ENCODE assay signal across 11 cellular contexts in genomic region chr10:77849039-77849664, GRCh38.
DNase-seq lines count a peak whose midpoint lies in the region; ATAC-seq and TF ChIP-seq lines count a peak whose summit lies in the region.
"Had no signal": no experiment of that assay in that cellular context is flagged by ENCODE, and none has a peak within 500 bp of the region (broad histone marks: within the 10 kb centered on the region; RNA-seq: fewer than 3 reads in every experiment).

No MANE protein-coding gene starts in this region.

- H3K4me2 ChIP-seq in neuronal stem cell (ENCODE audit: insufficient read depth, low read length, poor library complexity, severe bottlenecking): no peak overlapping the region

- H2BK120ac ChIP-seq in neuronal stem cell (ENCODE audit: low read depth, low read length): no peak overlapping the region

- peak overlapping the region; percentile 57 for H3K18ac ChIP-seq in neuronal stem cell (ENCODE audit: low read length)

- H3K27me3 ChIP-seq in neuronal stem cell (ENCODE audit: control insufficient read depth in 3 of 3, insufficient read depth in 3 of 3, low read depth in 1 of 3, low read length in 3 of 3): peaks cover 0 to 2% (median 0%) of the 10 kb centered on the region in 3 experiments
- H3K27me3 ChIP-seq: esophagus squamous epithelium, neutrophil had no signal

- in situ Hi-C loops in SK-MEL-5 (cut with HindIII; ENCODE audit: low pct_unique_long_range_greater_than_20kb, low sequenced_read_pairs): no loop called here

- no peak overlapping the region for H3K9ac ChIP-seq in neuronal stem cell (ENCODE audit: low read depth, low read length, poor library complexity)

- H3K4me3 ChIP-seq in neuronal stem cell (ENCODE audit: low read length in 2 of 2): no peak overlapping the region
- H3K4me3 ChIP-seq: esophagus squamous epithelium had no signal

- no peak overlapping the region for H4K91ac ChIP-seq in neuronal stem cell (ENCODE audit: low read depth, low read length, poor library complexity)

- H2AK5ac ChIP-seq in neuronal stem cell (ENCODE audit: low read depth, low read length): no peak overlapping the region

- H3K27ac ChIP-seq in neuronal stem cell (replicated peaks; ENCODE audit: low read length): no peak overlapping the region
- H3K27ac ChIP-seq: neutrophil had no signal

- no peak overlapping the region for H2BK12ac ChIP-seq in neuronal stem cell (ENCODE audit: low read length)

- H3K4me1 ChIP-seq in neuronal stem cell (ENCODE audit: control insufficient read depth in 2 of 2, insufficient read depth in 1 of 2, low read depth in 1 of 2, low read length in 2 of 2): peaks cover 15 to 19% of the 10 kb centered on the region in 2 donors

- H3K23ac ChIP-seq in neuronal stem cell (ENCODE audit: low read depth, low read length, poor library complexity): no peak overlapping the region

- no peak overlapping the region for H3K4ac ChIP-seq in neuronal stem cell (ENCODE audit: low read length)

- peaks cover 12 to 53% of the 10 kb centered on the region in 2 donors for H3K36me3 ChIP-seq in neuronal stem cell (replicated peaks in 1 of 2; ENCODE audit: control insufficient read depth in 2 of 2, insufficient read depth in 2 of 2, low read length in 2 of 2)
- H3K36me3 ChIP-seq: neutrophil had no signal

- H2BK5ac ChIP-seq in neuronal stem cell (ENCODE audit: low read length): no peak overlapping the region

- WGBS in neuronal stem cell (ENCODE audit: extremely low coverage in 2 of 2, insufficient read length in 2 of 2, insufficient replicate concordance in 1 of 2), 2 donors: no CpG with 5 or more reads among the region's 12 CpGs

- no peak overlapping the region for H2BK15ac ChIP-seq in neuronal stem cell (ENCODE audit: low read length)

- ATAC-seq in HG02642 (IDR thresholded peaks at IDR 0.05; ENCODE audit: poor library complexity, unreplicated experiment) (peak; percentile 39), GM21576 (IDR thresholded peaks at IDR 0.05; ENCODE audit: unreplicated experiment) (no peak)

- H3K14ac ChIP-seq in neuronal stem cell (ENCODE audit: low read length): no peak overlapping the region

- no peak overlapping the region for H4K8ac ChIP-seq in neuronal stem cell (ENCODE audit: low read depth, low read length)

- no peaks in the 10 kb centered on the region for H3K9me3 ChIP-seq in neuronal stem cell (replicated peaks in 1 of 2; ENCODE audit: control insufficient read depth in 2 of 2, insufficient read depth in 1 of 2, low read depth in 1 of 2, low read length in 2 of 2)
- H3K9me3 ChIP-seq: esophagus squamous epithelium, neutrophil had no signal

- peak; percentile 38 for DNase-seq in GM10266 (ENCODE audit: extremely low spot score)
- DNase-seq in SK-MEL-5 (ENCODE audit: low read depth, low spot score): peak; percentile 43
- peak; percentile 69 for DNase-seq in neuronal stem cell (ENCODE audit: low spot score)
- DNase-seq in superior temporal gyrus (ENCODE audit: extremely low spot score): no peak
- no peak for DNase-seq in occipital lobe (lab: John Stamatoyannopoulos, UW)
- DNase-seq in stimulated activated CD4-positive, alpha-beta T cell treated with anti-CD3 and anti-CD28 coated beads, Interleukin-2, amount 100 ng/mL, for 48 hours: no peak
- DNase-seq: esophagus squamous epithelium, T-helper 9 cell had no signal

- peaks cover 3% of the 10 kb centered on the region for H3K79me1 ChIP-seq in neuronal stem cell (ENCODE audit: low read depth, low read length)

- H2AFZ ChIP-seq in neuronal stem cell (ENCODE audit: low read length): no peak overlapping the region

- TF ChIP-seq CTCF in GM10266 (IDR thresholded peaks at IDR 0.05; ENCODE audit: control insufficient read depth, insufficient read depth, low read depth, missing control alignments): no peak

Comparison
In these comparisons a context has a peak if more than half of its experiments do, and no peak if none do; other contexts are left out.
1. DNase-seq: peak in GM10266 (single experiment), SK-MEL-5 (single experiment) and neuronal stem cell (single experiment); none in superior temporal gyrus (single experiment), occipital lobe (single experiment) and stimulated activated CD4-positive, alpha-beta T cell treated with anti-CD3 and anti-CD28 coated beads, Interleukin-2, amount 100 ng/mL, for 48 hours (0 of 2).